Comparison of ENCODE assay signal across 15 cellular contexts in genomic region chr7:24370541-24370940, GRCh38.
A peak's percentile ranks its signal among the peaks of the same experiment; 100 is the strongest.
DNase-seq lines count a peak whose midpoint lies in the region; ATAC-seq, FAIRE-seq and TF ChIP-seq lines count a peak whose summit lies in the region.
"Had no signal": no experiment of that assay in that cellular context is flagged by ENCODE, and none has a peak within 500 bp of the region (broad histone marks: within the 10 kb centered on the region; RNA-seq: fewer than 3 reads in every experiment).

No MANE protein-coding gene starts in this region.

- H3K27me3 ChIP-seq in GM12878 (replicated peaks in 1 of 2; ENCODE audit: control insufficient read depth in 2 of 2, insufficient read depth in 2 of 2, low read length in 1 of 2) (no peaks in the 10 kb centered on the region), mesendoderm (ENCODE audit: insufficient read depth, low read length, poor library complexity) (no peaks in the 10 kb centered on the region)

- no peaks in the 10 kb centered on the region for H3K79me2 ChIP-seq in GM12878 (ENCODE audit: control insufficient read depth, insufficient read depth, low read length)
- H3K79me2 ChIP-seq in mesendoderm (ENCODE audit: control insufficient read depth, insufficient read depth, low read length) = no peaks in the 10 kb centered on the region

- no peak overlapping the region for H2BK120ac ChIP-seq in mesendoderm (ENCODE audit: low read depth, low read length)

- 37% methylated on average over 5 of the region's 5 CpGs for WGBS in GM12878 (ENCODE audit: insufficient coverage, insufficient replicate concordance, low lambda C conversion rate, missing lambda C conversion rate)
- no CpG with 5 or more reads among the region's 5 CpGs for WGBS in mesendoderm (ENCODE audit: extremely low coverage, insufficient coverage, low lambda C conversion rate)

- no peak overlapping the region for H3K4me3 Mint-ChIP-seq in activated T-cell treated with anti-CD3 and anti-CD28 coated beads, Interleukin-2, amount 50 U/mL, for 72 hours
- H3K4me3 Mint-ChIP-seq in stimulated activated naive CD8-positive, alpha-beta T cell treated with anti-CD3 and anti-CD28 coated beads, Interleukin-15, amount 100 ng/mL, for 72 hours = no peak overlapping the region
- H3K4me3 Mint-ChIP-seq: CD4-positive, alpha-beta memory T cell; GM23338; H9 had no signal

- H3K4me2 ChIP-seq in GM12878 (ENCODE audit: control insufficient read depth, insufficient read depth) (no peak overlapping the region), mesendoderm (ENCODE audit: low read length) (no peak overlapping the region)
- H3K4me2 ChIP-seq: GM23338 had no signal

- H3K9me3 ChIP-seq in GM12878 (replicated peaks; ENCODE audit: control insufficient read depth, insufficient read depth, low read length) = no peaks in the 10 kb centered on the region

- H4K5ac ChIP-seq in mesendoderm (ENCODE audit: low read length) = no peak overlapping the region

- TF ChIP-seq RAD21 in GM12878 (IDR thresholded peaks at IDR 0.05; ENCODE audit: insufficient read depth, low read depth, low read length) = no peak

- intact Hi-C loops in GM12878 (cut with micrococcal nuclease; ENCODE audit: unreplicated experiment) = no loop called here

- H4K8ac ChIP-seq in mesendoderm (ENCODE audit: low read depth, low read length) = no peak overlapping the region

- CTCF ChIA-PET in GM12878 (lab: Yijun Ruan, JAX) = interaction anchor here (0.6 to 4.1 kb wide), 2 partner anchors 9 to 11 kb away, joined by 3 to 20 read pairs; no protein-coding TSS in a partner anchor

- H3K4me1 ChIP-seq in GM12878 (ENCODE audit: control insufficient read depth, insufficient read depth, low read length) = no peaks in the 10 kb centered on the region
- H3K4me1 ChIP-seq in mesendoderm (ENCODE audit: control insufficient read depth, low read depth, low read length) = peaks cover 2% of the 10 kb centered on the region

- no peak overlapping the region for H3K27ac Mint-ChIP-seq in activated T-cell treated with anti-CD3 and anti-CD28 coated beads, Interleukin-2, amount 50 U/mL, for 72 hours
- H3K27ac Mint-ChIP-seq in stimulated activated naive CD8-positive, alpha-beta T cell treated with anti-CD3 and anti-CD28 coated beads, Interleukin-15, amount 100 ng/mL, for 72 hours = no peak overlapping the region
- H3K27ac Mint-ChIP-seq: CD4-positive, alpha-beta memory T cell; GM23338; H9 had no signal

- no peak overlapping the region for H2BK15ac ChIP-seq in mesendoderm (replicated peaks; ENCODE audit: low read depth)

- no peak for FAIRE-seq in GM12878 (lab: Jason Lieb, UNC)
- FAIRE-seq: G401.6 had no signal

- SMC1A ChIA-PET in GM12878 (lab: Charles Lee; ENCODE audit: uncharacterized antibody, unreplicated experiment) = interaction anchor here (0.7 to 2.5 kb wide), 3 partner anchors 10 to 13 kb away, joined by 3 to 13 read pairs (median 3); no protein-coding TSS in a partner anchor

- DNase-seq in activated T-cell treated with anti-CD3 and anti-CD28 coated beads, Interleukin-2, amount 50 U/mL, for 72 hours = no peak
- no peak for DNase-seq in activated T-cell treated with anti-CD3 and anti-CD28 coated beads for 4 hours
- no peak for DNase-seq in stimulated activated naive CD8-positive, alpha-beta T cell treated with anti-CD3 and anti-CD28 coated beads, Interleukin-15, amount 100 ng/mL, for 72 hours
- no peak for DNase-seq in stimulated activated naive CD8-positive, alpha-beta T cell treated with anti-CD3 and anti-CD28 coated beads, Interleukin-15, Interleukin-2, amounts not matched to agents 100 U/mL and 50 U/mL, for 24 hours
- DNase-seq in GM12878 (ENCODE audit: low read depth, low spot score) = no peak
- no peak for DNase-seq in mesendoderm
- DNase-seq: C1 segment of cervical spinal cord; Calu3; CD4-positive, alpha-beta memory T cell; COR-L47; DND-41; H9 had no signal

- no peak overlapping the region for H3K4me3 ChIP-seq in GM12878
- no peak overlapping the region for H3K4me3 ChIP-seq in mesendoderm (ENCODE audit: low read length)
- H3K4me3 ChIP-seq: GM23338 had no signal

- H3K4me1 Mint-ChIP-seq in activated T-cell treated with anti-CD3 and anti-CD28 coated beads, Interleukin-2, amount 50 U/mL, for 72 hours (ENCODE audit: low read depth) = no peaks in the 10 kb centered on the region
- H3K4me1 Mint-ChIP-seq in stimulated activated naive CD8-positive, alpha-beta T cell treated with anti-CD3 and anti-CD28 coated beads, Interleukin-15, amount 100 ng/mL, for 72 hours = no peaks in the 10 kb centered on the region
- H3K4me1 Mint-ChIP-seq: CD4-positive, alpha-beta memory T cell had no signal

- no peak for TF ChIP-seq EP300 in GM12878 (IDR thresholded peaks at IDR 0.05; ENCODE audit: borderline replicate concordance in 1 of 2, control insufficient read depth in 1 of 2, low read depth in 2 of 2, low read length in 2 of 2)

- no peak overlapping the region for H2BK5ac ChIP-seq in mesendoderm (ENCODE audit: low read length)

- H3K56ac ChIP-seq in mesendoderm (ENCODE audit: low read length) = no peak overlapping the region

- H3K18ac ChIP-seq in mesendoderm (ENCODE audit: low read length) = no peak overlapping the region

- H3K4ac ChIP-seq in mesendoderm (ENCODE audit: low read depth, low read length) = no peak overlapping the region

- TF ChIP-seq POLR2A in GM12878 (IDR thresholded peaks at IDR 0.05; ENCODE audit: low read depth, low read length) = no peak

- RAD21 ChIA-PET in GM12878 (lab: Charles Lee; ENCODE audit: unreplicated experiment) = interaction anchor here (0.7 kb wide), 1 partner anchor 91 kb away, joined by 3 read pairs; no protein-coding TSS in a partner anchor

- no peaks in the 10 kb centered on the region for H3K9me3 Mint-ChIP-seq in activated T-cell treated with anti-CD3 and anti-CD28 coated beads, Interleukin-2, amount 50 U/mL, for 72 hours
- no peaks in the 10 kb centered on the region for H3K9me3 Mint-ChIP-seq in stimulated activated naive CD8-positive, alpha-beta T cell treated with anti-CD3 and anti-CD28 coated beads, Interleukin-15, amount 100 ng/mL, for 72 hours

- H3K23ac ChIP-seq in mesendoderm (ENCODE audit: low read length) = no peak overlapping the region

- peaks cover 22% of the 10 kb centered on the region for H3K27me3 Mint-ChIP-seq in activated T-cell treated with anti-CD3 and anti-CD28 coated beads, Interleukin-2, amount 50 U/mL, for 72 hours (ENCODE audit: low read depth)
- H3K27me3 Mint-ChIP-seq in stimulated activated naive CD8-positive, alpha-beta T cell treated with anti-CD3 and anti-CD28 coated beads, Interleukin-15, amount 100 ng/mL, for 72 hours = peaks cover 9% of the 10 kb centered on the region

- TF ChIP-seq CTCF in GM12878 (IDR thresholded peaks at IDR 0.05 in 2 of 3, conservative IDR thresholded peaks at IDR 0.05 in 1 of 3; ENCODE audit: control insufficient read depth in 2 of 3, extremely low read depth in 1 of 3, insufficient read depth in 1 of 3, low read depth in 3 of 3, low read length in 3 of 3) = no peak

- no peak overlapping the region for H3K27ac ChIP-seq in GM12878 (ENCODE audit: control insufficient read depth, insufficient read depth)
- H3K27ac ChIP-seq in mesendoderm (ENCODE audit: low read depth, low read length) = no peak overlapping the region

- no peak overlapping the region for H3K9ac ChIP-seq in GM12878 (ENCODE audit: control insufficient read depth, insufficient read depth, low read length)
- H3K9ac ChIP-seq in mesendoderm (ENCODE audit: low read length) = no peak overlapping the region

- H3K36me3 Mint-ChIP-seq in activated T-cell treated with anti-CD3 and anti-CD28 coated beads, Interleukin-2, amount 50 U/mL, for 72 hours (ENCODE audit: insufficient read depth in 2 of 2) = no peaks in the 10 kb centered on the region
- H3K36me3 Mint-ChIP-seq: CD4-positive, alpha-beta memory T cell had no signal

- H3K79me1 ChIP-seq in mesendoderm (ENCODE audit: low read length) = no peaks in the 10 kb centered on the region

- peak; percentile 22 to 58 for ATAC-seq in activated T-cell treated with anti-CD3 and anti-CD28 coated beads, Interleukin-2, amount 50 U/mL, for 72 hours (replicated peaks in 1 of 2)
- peak; percentile 12 for ATAC-seq in stimulated activated naive CD8-positive, alpha-beta T cell treated with anti-CD3 and anti-CD28 coated beads, Interleukin-15, amount 100 ng/mL, for 72 hours
- no peak for ATAC-seq in stimulated activated naive CD8-positive, alpha-beta T cell treated with anti-CD3 and anti-CD28 coated beads, Interleukin-15, Interleukin-2, amounts not matched to agents 100 U/mL and 50 U/mL, for 24 hours
- ATAC-seq in GM12878 = peak; percentile 42
- ATAC-seq: GM23338, HCT116 had no signal

- H2AK5ac ChIP-seq in mesendoderm (ENCODE audit: low read length) = no peak overlapping the region

- BruUV-seq in GM12878 (replicated peaks; lab: Mats Ljungman, UMichigan) = no TSS peak

- H3K36me3 ChIP-seq in GM12878 (ENCODE audit: control insufficient read depth in 2 of 2, insufficient read depth in 2 of 2, low read length in 1 of 2) = no peaks in the 10 kb centered on the region
- no peaks in the 10 kb centered on the region for H3K36me3 ChIP-seq in mesendoderm (ENCODE audit: control insufficient read depth, insufficient read depth, low read length)

- H4K20me1 ChIP-seq in GM12878 (ENCODE audit: control insufficient read depth, insufficient read depth) = no peaks in the 10 kb centered on the region

- POLR2A ChIA-PET in GM12878 (lab: Charles Lee) = no interaction called here

- in situ Hi-C loops in GM12878 (cut with MboI) = no loop called here

- no peak overlapping the region for H2AFZ ChIP-seq in GM12878 (ENCODE audit: control insufficient read depth, low read depth, low read length)
- H2AFZ ChIP-seq: GM23338 had no signal

TF ChIP-seq in GM12878, 131 proteins besides CTCF, POLR2A, EP300 and RAD21:
- TF ChIP-seq SREBF1 (IDR thresholded peaks at IDR 0.05; ENCODE audit: low read length) (no peak), SMAD5 (IDR thresholded peaks at IDR 0.05; ENCODE audit: low read depth) (no peak)
